In the genomic region with DNA sequence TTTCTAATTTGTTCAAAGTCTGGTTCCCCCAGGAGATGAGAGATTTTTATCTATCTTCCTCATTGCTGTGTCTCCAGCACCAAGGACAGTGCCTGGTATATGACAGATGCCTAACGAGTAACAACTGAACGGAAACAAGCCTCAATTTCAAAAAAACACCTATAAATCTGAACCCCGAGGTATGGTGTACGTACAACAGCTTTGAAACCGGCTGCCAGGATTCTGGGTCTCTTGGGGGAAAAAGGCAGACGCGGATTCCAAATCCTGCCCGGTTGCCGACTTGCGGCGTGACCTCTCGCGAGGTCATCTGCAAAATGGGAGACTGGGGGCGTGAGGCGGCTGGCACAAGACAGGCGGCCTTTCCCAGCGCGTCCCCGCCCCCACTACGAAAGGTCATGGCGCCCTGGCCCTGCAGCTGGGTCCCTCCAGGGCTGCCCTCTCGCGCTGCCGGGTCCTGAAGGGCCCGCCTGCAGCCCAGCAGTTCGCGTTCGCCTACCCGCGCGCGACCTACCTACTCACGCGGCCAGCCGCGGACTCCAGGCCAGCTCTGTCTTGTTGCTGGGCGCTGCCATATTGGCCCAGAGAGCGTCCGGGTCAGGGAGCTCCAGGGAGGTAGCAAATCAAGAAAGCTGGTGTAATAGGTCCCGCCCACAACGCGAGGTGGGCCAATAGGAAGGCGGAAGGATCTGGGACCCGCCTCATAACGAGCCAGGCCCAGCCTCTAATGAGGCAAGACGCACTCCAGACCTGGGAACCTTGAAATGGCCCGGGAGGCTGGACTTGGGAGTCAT, we compare ENCODE assay signal across 1 cellular context.
TF ChIP-seq lines count a peak whose summit lies in the region.

A gene with protein sequence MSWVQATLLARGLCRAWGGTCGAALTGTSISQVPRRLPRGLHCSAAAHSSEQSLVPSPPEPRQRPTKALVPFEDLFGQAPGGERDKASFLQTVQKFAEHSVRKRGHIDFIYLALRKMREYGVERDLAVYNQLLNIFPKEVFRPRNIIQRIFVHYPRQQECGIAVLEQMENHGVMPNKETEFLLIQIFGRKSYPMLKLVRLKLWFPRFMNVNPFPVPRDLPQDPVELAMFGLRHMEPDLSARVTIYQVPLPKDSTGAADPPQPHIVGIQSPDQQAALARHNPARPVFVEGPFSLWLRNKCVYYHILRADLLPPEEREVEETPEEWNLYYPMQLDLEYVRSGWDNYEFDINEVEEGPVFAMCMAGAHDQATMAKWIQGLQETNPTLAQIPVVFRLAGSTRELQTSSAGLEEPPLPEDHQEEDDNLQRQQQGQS (minus strand): TSS at position 584 of the 791 bp plus-strand sequence. CDS start 9,964 bp downstream, outside the sequence.

TF ChIP-seq in HepG2, 621 proteins besides CTCF, POLR2A, EP300 and RAD21 (continued from another document and continues in another):
- TF ChIP-seq, protein P1, sequence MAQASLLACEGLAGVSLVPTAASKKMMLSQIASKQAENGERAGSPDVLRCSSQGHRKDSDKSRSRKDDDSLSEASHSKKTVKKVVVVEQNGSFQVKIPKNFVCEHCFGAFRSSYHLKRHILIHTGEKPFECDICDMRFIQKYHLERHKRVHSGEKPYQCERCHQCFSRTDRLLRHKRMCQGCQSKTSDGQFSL (CRISPR knock-in tag; IDR thresholded peaks at IDR 0.05), result no peak
- TF ChIP-seq, protein P2, sequence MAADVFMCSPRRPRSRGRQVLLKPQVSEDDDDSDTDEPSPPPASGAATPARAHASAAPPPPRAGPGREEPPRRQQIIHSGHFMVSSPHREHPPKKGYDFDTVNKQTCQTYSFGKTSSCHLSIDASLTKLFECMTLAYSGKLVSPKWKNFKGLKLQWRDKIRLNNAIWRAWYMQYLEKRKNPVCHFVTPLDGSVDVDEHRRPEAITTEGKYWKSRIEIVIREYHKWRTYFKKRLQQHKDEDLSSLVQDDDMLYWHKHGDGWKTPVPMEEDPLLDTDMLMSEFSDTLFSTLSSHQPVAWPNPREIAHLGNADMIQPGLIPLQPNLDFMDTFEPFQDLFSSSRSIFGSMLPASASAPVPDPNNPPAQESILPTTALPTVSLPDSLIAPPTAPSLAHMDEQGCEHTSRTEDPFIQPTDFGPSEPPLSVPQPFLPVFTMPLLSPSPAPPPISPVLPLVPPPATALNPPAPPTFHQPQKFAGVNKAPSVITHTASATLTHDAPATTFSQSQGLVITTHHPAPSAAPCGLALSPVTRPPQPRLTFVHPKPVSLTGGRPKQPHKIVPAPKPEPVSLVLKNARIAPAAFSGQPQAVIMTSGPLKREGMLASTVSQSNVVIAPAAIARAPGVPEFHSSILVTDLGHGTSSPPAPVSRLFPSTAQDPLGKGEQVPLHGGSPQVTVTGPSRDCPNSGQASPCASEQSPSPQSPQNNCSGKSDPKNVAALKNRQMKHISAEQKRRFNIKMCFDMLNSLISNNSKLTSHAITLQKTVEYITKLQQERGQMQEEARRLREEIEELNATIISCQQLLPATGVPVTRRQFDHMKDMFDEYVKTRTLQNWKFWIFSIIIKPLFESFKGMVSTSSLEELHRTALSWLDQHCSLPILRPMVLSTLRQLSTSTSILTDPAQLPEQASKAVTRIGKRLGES (CRISPR knock-in tag; IDR thresholded peaks at IDR 0.05; ENCODE audit: borderline replicate concordance), result no peak
- TF ChIP-seq, protein P3, sequence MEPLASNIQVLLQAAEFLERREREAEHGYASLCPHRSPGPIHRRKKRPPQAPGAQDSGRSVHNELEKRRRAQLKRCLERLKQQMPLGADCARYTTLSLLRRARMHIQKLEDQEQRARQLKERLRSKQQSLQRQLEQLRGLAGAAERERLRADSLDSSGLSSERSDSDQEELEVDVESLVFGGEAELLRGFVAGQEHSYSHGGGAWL (CRISPR knock-in tag; IDR thresholded peaks at IDR 0.05), result peak; percentile 87
- TF ChIP-seq, protein P4, sequence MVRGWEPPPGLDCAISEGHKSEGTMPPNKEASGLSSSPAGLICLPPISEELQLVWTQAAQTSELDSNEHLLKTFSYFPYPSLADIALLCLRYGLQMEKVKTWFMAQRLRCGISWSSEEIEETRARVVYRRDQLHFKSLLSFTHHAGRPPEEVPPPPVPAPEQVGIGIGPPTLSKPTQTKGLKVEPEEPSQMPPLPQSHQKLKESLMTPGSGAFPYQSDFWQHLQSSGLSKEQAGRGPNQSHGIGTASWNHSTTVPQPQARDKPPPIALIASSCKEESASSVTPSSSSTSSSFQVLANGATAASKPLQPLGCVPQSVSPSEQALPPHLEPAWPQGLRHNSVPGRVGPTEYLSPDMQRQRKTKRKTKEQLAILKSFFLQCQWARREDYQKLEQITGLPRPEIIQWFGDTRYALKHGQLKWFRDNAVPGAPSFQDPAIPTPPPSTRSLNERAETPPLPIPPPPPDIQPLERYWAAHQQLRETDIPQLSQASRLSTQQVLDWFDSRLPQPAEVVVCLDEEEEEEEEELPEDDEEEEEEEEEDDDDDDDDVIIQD (CRISPR knock-in tag; IDR thresholded peaks at IDR 0.05; ENCODE audit: low read depth), result no peak; the same call in 1 of the 2 replicates
- peak; percentile 80; the same call in 1 of the 2 replicates for TF ChIP-seq HOXA3 (CRISPR knock-in tag; IDR thresholded peaks at IDR 0.05)
- TF ChIP-seq ZFP41 (CRISPR knock-in tag; IDR thresholded peaks at IDR 0.05; ENCODE audit: borderline replicate concordance), result 0 out of 2 replicates have a peak, but pooled peaks have one; percentile 10
- TF ChIP-seq ZFP36 (IDR thresholded peaks at IDR 0.05; ENCODE audit: borderline replicate concordance, low read depth, low read length, partially characterized antibody), result no peak
- no peak for TF ChIP-seq CBX2 (IDR thresholded peaks at IDR 0.05; ENCODE audit: low read depth, low read length)
- TF ChIP-seq CBX2 (CRISPR knock-in tag; IDR thresholded peaks at IDR 0.05; ENCODE audit: low read depth), result no peak
- peak; percentile 54; the same call in 1 of the 2 replicates for TF ChIP-seq ARNTL (CRISPR knock-in tag; IDR thresholded peaks at IDR 0.05)
- TF ChIP-seq, protein P5, sequence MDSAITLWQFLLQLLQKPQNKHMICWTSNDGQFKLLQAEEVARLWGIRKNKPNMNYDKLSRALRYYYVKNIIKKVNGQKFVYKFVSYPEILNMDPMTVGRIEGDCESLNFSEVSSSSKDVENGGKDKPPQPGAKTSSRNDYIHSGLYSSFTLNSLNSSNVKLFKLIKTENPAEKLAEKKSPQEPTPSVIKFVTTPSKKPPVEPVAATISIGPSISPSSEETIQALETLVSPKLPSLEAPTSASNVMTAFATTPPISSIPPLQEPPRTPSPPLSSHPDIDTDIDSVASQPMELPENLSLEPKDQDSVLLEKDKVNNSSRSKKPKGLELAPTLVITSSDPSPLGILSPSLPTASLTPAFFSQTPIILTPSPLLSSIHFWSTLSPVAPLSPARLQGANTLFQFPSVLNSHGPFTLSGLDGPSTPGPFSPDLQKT (CRISPR knock-in tag; IDR thresholded peaks at IDR 0.05; ENCODE audit: borderline replicate concordance), result no peak
- TF ChIP-seq, protein P6, sequence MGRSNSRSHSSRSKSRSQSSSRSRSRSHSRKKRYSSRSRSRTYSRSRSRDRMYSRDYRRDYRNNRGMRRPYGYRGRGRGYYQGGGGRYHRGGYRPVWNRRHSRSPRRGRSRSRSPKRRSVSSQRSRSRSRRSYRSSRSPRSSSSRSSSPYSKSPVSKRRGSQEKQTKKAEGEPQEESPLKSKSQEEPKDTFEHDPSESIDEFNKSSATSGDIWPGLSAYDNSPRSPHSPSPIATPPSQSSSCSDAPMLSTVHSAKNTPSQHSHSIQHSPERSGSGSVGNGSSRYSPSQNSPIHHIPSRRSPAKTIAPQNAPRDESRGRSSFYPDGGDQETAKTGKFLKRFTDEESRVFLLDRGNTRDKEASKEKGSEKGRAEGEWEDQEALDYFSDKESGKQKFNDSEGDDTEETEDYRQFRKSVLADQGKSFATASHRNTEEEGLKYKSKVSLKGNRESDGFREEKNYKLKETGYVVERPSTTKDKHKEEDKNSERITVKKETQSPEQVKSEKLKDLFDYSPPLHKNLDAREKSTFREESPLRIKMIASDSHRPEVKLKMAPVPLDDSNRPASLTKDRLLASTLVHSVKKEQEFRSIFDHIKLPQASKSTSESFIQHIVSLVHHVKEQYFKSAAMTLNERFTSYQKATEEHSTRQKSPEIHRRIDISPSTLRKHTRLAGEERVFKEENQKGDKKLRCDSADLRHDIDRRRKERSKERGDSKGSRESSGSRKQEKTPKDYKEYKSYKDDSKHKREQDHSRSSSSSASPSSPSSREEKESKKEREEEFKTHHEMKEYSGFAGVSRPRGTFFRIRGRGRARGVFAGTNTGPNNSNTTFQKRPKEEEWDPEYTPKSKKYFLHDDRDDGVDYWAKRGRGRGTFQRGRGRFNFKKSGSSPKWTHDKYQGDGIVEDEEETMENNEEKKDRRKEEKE (IDR thresholded peaks at IDR 0.05), result no peak
- TF ChIP-seq HOXA5 (CRISPR knock-in tag; IDR thresholded peaks at IDR 0.05), result no peak
- TF ChIP-seq ZNF354B (CRISPR knock-in tag; IDR thresholded peaks at IDR 0.05), result no peak
- TF ChIP-seq, protein P7, sequence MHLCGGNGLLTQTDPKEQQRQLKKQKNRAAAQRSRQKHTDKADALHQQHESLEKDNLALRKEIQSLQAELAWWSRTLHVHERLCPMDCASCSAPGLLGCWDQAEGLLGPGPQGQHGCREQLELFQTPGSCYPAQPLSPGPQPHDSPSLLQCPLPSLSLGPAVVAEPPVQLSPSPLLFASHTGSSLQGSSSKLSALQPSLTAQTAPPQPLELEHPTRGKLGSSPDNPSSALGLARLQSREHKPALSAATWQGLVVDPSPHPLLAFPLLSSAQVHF (CRISPR knock-in tag; IDR thresholded peaks at IDR 0.05), result 0 out of 2 replicates have a peak, but pooled peaks have one; percentile 39
- TF ChIP-seq TCF12 (IDR thresholded peaks at IDR 0.05), result no peak
- no peak for TF ChIP-seq TCF12 (CRISPR knock-in tag; IDR thresholded peaks at IDR 0.05)
- TF ChIP-seq, protein P8, sequence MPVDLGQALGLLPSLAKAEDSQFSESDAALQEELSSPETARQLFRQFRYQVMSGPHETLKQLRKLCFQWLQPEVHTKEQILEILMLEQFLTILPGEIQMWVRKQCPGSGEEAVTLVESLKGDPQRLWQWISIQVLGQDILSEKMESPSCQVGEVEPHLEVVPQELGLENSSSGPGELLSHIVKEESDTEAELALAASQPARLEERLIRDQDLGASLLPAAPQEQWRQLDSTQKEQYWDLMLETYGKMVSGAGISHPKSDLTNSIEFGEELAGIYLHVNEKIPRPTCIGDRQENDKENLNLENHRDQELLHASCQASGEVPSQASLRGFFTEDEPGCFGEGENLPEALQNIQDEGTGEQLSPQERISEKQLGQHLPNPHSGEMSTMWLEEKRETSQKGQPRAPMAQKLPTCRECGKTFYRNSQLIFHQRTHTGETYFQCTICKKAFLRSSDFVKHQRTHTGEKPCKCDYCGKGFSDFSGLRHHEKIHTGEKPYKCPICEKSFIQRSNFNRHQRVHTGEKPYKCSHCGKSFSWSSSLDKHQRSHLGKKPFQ (CRISPR knock-in tag; IDR thresholded peaks at IDR 0.05; ENCODE audit: insufficient replicate concordance), result peak; percentile 60
- no peak for TF ChIP-seq ZEB1 (IDR thresholded peaks at IDR 0.05; ENCODE audit: insufficient replicate concordance, low read depth)
- TF ChIP-seq DPF2 (CRISPR knock-in tag; IDR thresholded peaks at IDR 0.05; ENCODE audit: borderline replicate concordance, low read depth), result no peak
- no peak for TF ChIP-seq MZF1 (CRISPR knock-in tag; IDR thresholded peaks at IDR 0.05; ENCODE audit: borderline replicate concordance)
- peak; percentile 52; the same call in 1 of the 2 replicates for TF ChIP-seq KLF9 (CRISPR knock-in tag; IDR thresholded peaks at IDR 0.05; ENCODE audit: low read depth)
- TF ChIP-seq, protein P9, sequence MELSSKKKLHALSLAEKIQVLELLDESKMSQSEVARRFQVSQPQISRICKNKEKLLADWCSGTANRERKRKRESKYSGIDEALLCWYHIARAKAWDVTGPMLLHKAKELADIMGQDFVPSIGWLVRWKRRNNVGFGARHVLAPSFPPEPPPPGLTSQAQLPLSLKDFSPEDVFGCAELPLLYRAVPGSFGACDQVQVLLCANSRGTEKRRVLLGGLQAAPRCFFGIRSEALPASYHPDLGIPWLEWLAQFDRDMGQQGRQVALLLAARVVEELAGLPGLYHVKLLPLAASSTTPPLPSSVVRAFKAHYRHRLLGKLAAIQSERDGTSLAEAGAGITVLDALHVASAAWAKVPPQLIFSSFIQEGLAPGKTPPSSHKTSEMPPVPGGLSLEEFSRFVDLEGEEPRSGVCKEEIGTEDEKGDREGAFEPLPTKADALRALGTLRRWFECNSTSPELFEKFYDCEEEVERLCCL (CRISPR knock-in tag; IDR thresholded peaks at IDR 0.05; ENCODE audit: borderline replicate concordance), result no peak
- peak; percentile 90; the same call in 1 of the 2 replicates for TF ChIP-seq TBX2 (CRISPR knock-in tag; IDR thresholded peaks at IDR 0.05; ENCODE audit: borderline replicate concordance)
- no peak for TF ChIP-seq SRSF9 (IDR thresholded peaks at IDR 0.05; ENCODE audit: borderline replicate concordance, insufficient read depth, low read depth, low read length, poor library complexity, severe bottlenecking)
- TF ChIP-seq, protein P10, sequence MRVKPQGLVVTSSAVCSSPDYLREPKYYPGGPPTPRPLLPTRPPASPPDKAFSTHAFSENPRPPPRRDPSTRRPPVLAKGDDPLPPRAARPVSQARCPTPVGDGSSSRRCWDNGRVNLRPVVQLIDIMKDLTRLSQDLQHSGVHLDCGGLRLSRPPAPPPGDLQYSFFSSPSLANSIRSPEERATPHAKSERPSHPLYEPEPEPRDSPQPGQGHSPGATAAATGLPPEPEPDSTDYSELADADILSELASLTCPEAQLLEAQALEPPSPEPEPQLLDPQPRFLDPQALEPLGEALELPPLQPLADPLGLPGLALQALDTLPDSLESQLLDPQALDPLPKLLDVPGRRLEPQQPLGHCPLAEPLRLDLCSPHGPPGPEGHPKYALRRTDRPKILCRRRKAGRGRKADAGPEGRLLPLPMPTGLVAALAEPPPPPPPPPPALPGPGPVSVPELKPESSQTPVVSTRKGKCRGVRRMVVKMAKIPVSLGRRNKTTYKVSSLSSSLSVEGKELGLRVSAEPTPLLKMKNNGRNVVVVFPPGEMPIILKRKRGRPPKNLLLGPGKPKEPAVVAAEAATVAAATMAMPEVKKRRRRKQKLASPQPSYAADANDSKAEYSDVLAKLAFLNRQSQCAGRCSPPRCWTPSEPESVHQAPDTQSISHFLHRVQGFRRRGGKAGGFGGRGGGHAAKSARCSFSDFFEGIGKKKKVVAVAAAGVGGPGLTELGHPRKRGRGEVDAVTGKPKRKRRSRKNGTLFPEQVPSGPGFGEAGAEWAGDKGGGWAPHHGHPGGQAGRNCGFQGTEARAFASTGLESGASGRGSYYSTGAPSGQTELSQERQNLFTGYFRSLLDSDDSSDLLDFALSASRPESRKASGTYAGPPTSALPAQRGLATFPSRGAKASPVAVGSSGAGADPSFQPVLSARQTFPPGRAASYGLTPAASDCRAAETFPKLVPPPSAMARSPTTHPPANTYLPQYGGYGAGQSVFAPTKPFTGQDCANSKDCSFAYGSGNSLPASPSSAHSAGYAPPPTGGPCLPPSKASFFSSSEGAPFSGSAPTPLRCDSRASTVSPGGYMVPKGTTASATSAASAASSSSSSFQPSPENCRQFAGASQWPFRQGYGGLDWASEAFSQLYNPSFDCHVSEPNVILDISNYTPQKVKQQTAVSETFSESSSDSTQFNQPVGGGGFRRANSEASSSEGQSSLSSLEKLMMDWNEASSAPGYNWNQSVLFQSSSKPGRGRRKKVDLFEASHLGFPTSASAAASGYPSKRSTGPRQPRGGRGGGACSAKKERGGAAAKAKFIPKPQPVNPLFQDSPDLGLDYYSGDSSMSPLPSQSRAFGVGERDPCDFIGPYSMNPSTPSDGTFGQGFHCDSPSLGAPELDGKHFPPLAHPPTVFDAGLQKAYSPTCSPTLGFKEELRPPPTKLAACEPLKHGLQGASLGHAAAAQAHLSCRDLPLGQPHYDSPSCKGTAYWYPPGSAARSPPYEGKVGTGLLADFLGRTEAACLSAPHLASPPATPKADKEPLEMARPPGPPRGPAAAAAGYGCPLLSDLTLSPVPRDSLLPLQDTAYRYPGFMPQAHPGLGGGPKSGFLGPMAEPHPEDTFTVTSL (CRISPR knock-in tag; IDR thresholded peaks at IDR 0.05; ENCODE audit: borderline replicate concordance), result 0 out of 2 replicates have a peak, but pooled peaks have one; percentile 14
